ENCODE assay signal across 1 cellular context in genomic region chr10:100997364-100998182, GRCh38.
A peak's percentile ranks its signal among the peaks of the same experiment; 100 is the strongest.
TF ChIP-seq lines count a peak whose summit lies in the region.

No MANE protein-coding gene starts in this region.

TF ChIP-seq in WTC11, 78 proteins besides CTCF, POLR2A, EP300 and RAD21 (continued from another document):
- TF ChIP-seq ARID4B (CRISPR knock-in tag; IDR thresholded peaks at IDR 0.05; ENCODE audit: borderline replicate concordance) = peak; percentile 25; the same call in 1 of the 2 replicates
- peak; percentile 91 for TF ChIP-seq ZNF121 (CRISPR knock-in tag; IDR thresholded peaks at IDR 0.05)
- peak; percentile 42; the same call in 1 of the 2 replicates for TF ChIP-seq E2F4 (CRISPR knock-in tag; IDR thresholded peaks at IDR 0.05; ENCODE audit: borderline replicate concordance, low read depth)
- TF ChIP-seq FOXP4 (CRISPR knock-in tag; IDR thresholded peaks at IDR 0.05) = 0 out of 2 replicates have a peak, but pooled peaks have one; percentile 51
- TF ChIP-seq HMGXB4 (CRISPR knock-in tag; IDR thresholded peaks at IDR 0.05) = peak; percentile 99
- TF ChIP-seq ZNF232 (CRISPR knock-in tag; IDR thresholded peaks at IDR 0.05) = 0 out of 2 replicates have a peak, but pooled peaks have one; percentile 47
- peak; percentile 16; the same call in 1 of the 2 replicates for TF ChIP-seq SP1 (CRISPR knock-in tag; conservative IDR thresholded peaks at IDR 0.05)
- TF ChIP-seq AR (CRISPR knock-in tag; IDR thresholded peaks at IDR 0.05) = no peak
- peak; percentile 90 for TF ChIP-seq USF1 (CRISPR knock-in tag; IDR thresholded peaks at IDR 0.05)
- peak; percentile 25; the same call in 1 of the 2 replicates for TF ChIP-seq ZNF281 (CRISPR knock-in tag; IDR thresholded peaks at IDR 0.05)
- 0 out of 2 replicates have a peak, but pooled peaks have one; percentile 25 for TF ChIP-seq AFF4 (CRISPR knock-in tag; IDR thresholded peaks at IDR 0.05; ENCODE audit: borderline replicate concordance)
- 0 out of 2 replicates have a peak, but pooled peaks have one; percentile 42 for TF ChIP-seq NR2C2 (CRISPR knock-in tag; IDR thresholded peaks at IDR 0.05)
